Comparison of ENCODE assay signal across 20 cellular contexts in the genomic region with DNA sequence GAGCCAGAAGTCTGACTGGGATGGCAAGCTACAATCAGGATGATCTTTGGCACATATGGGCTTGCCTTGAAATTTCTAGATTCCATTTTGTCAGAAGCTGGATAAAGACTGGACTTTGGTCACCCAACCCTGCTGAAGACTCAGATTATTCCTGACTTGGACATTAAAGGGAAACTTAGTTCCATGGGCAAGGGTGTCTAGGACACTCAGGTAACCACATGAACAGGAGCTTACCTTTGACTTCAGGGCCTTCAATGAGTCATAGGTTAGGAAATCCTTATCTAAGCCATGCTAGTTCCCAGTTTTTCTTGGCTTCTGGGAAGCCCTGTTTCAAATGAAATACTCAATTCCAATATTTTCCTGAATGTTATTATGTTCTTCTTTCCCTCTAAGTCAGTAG. TPM values are rescaled to one million over a fixed set of nuclear protein-coding genes. Genes with fewer than 3 reads are reported as not detected.
DNase-seq lines count a peak whose midpoint lies in the region; ATAC-seq, FAIRE-seq and TF ChIP-seq lines count a peak whose summit lies in the region.
"Had no signal": no experiment of that assay in that cellular context is flagged by ENCODE, and none has a peak within 500 bp of the region (broad histone marks: within the 10 kb centered on the region; RNA-seq: fewer than 3 reads in every experiment).

No MANE protein-coding gene starts in this region.

- POLR2A ChIA-PET in A549 (lab: Yijun Ruan, JAX) = no interaction called here
- POLR2A ChIA-PET in activated CD4-positive, alpha-beta T cell treated with anti-CD3 and anti-CD28 coated beads, Interleukin-2, amount 10 ng/mL, durations not matched to agents 7 days and 5 days (lab: Charles Lee) = no interaction called here

- H3K36me3 ChIP-seq in hepatocyte (replicated peaks; ENCODE audit: insufficient read depth, low read depth) (no peaks in the 10 kb centered on the region), mucosa of descending colon (ENCODE audit: low read depth) (no peaks in the 10 kb centered on the region)
- H3K36me3 ChIP-seq: Peyer's patch, SJCRH30 had no signal

- no peaks in the 10 kb centered on the region for H3K36me3 Mint-ChIP-seq in effector memory CD8-positive, alpha-beta T cell (ENCODE audit: insufficient read depth)
- H3K36me3 Mint-ChIP-seq in activated CD4-positive, alpha-beta T cell treated with anti-CD3 and anti-CD28 coated beads, Interleukin-2, amount 10 ng/mL, durations not matched to agents 7 days and 5 days (ENCODE audit: low read depth) = peaks cover 2% of the 10 kb centered on the region

- TF ChIP-seq CTCF in A549 (IDR thresholded peaks at IDR 0.05) (no peak), hepatocyte (IDR thresholded peaks at IDR 0.05; ENCODE audit: poor library complexity) (no peak), mucosa of descending colon (IDR thresholded peaks at IDR 0.05) (no peak)

- no peak overlapping the region for H3K27ac Mint-ChIP-seq in effector memory CD8-positive, alpha-beta T cell
- no peak overlapping the region for H3K27ac Mint-ChIP-seq in activated CD4-positive, alpha-beta T cell treated with anti-CD3 and anti-CD28 coated beads, Interleukin-2, amount 10 ng/mL, durations not matched to agents 7 days and 5 days
- H3K27ac Mint-ChIP-seq: CD8-positive, alpha-beta memory T cell had no signal

- FAIRE-seq in A549 (lab: Jason Lieb, UNC) = no peak

- H3K27ac ChIP-seq in A549 (peak overlapping the region; percentile 25 to 47; a peak in 2 of 6 replicates), hepatocyte (peak overlapping the region; percentile 84)
- H3K27ac ChIP-seq: SJCRH30 had no signal

- H4K20me1 ChIP-seq in hepatocyte (ENCODE audit: insufficient read depth, poor library complexity, severe bottlenecking) = no peaks in the 10 kb centered on the region

- H3K9me3 Mint-ChIP-seq in effector memory CD8-positive, alpha-beta T cell = no peaks in the 10 kb centered on the region
- H3K9me3 Mint-ChIP-seq in activated CD4-positive, alpha-beta T cell treated with anti-CD3 and anti-CD28 coated beads, Interleukin-2, amount 10 ng/mL, durations not matched to agents 7 days and 5 days = peaks cover 8% of the 10 kb centered on the region

- no peak for TF ChIP-seq POLR2A in A549 (IDR thresholded peaks at IDR 0.05; ENCODE audit: low read length)

- no peak overlapping the region for H3K4me3 Mint-ChIP-seq in effector memory CD8-positive, alpha-beta T cell
- no peak overlapping the region for H3K4me3 Mint-ChIP-seq in activated CD4-positive, alpha-beta T cell treated with anti-CD3 and anti-CD28 coated beads, Interleukin-2, amount 10 ng/mL, durations not matched to agents 7 days and 5 days
- H3K4me3 Mint-ChIP-seq: CD8-positive, alpha-beta memory T cell had no signal

- no peak overlapping the region; the same call in 2 of the 3 replicates for H3K4me2 ChIP-seq in A549
- no peak overlapping the region for H3K4me2 ChIP-seq in hepatocyte

- H3K9me3 ChIP-seq in A549 (no peaks in the 10 kb centered on the region), hepatocyte (ENCODE audit: low read depth) (no peaks in the 10 kb centered on the region), mucosa of descending colon (no peaks in the 10 kb centered on the region)
- H3K9me3 ChIP-seq: Peyer's patch, SJCRH30 had no signal

- H3K79me2 ChIP-seq in hepatocyte = no peaks in the 10 kb centered on the region

- H3K4me3 ChIP-seq in A549 = no peak overlapping the region
- H3K4me3 ChIP-seq in hepatocyte = no peak overlapping the region
- H3K4me3 ChIP-seq in mucosa of descending colon = no peak overlapping the region
- H3K4me3 ChIP-seq: Peyer's patch, SJCRH30 had no signal

- peaks cover 0 to 5% of the 10 kb centered on the region in 2 donors for H3K27me3 Mint-ChIP-seq in effector memory CD8-positive, alpha-beta T cell
- H3K27me3 Mint-ChIP-seq in activated CD4-positive, alpha-beta T cell treated with anti-CD3 and anti-CD28 coated beads, Interleukin-2, amount 10 ng/mL, durations not matched to agents 7 days and 5 days = peaks cover 10% of the 10 kb centered on the region

- no peak overlapping the region for H2AFZ ChIP-seq in hepatocyte

- TF ChIP-seq EP300 in A549 (IDR thresholded peaks at IDR 0.05) = no peak

- H3K4me1 ChIP-seq in A549 = peaks cover 9% of the 10 kb centered on the region; the same call in 2 of the 3 replicates
- peaks cover 5% of the 10 kb centered on the region for H3K4me1 ChIP-seq in hepatocyte (ENCODE audit: insufficient read depth)
- no peaks in the 10 kb centered on the region for H3K4me1 ChIP-seq in mucosa of descending colon (ENCODE audit: low read depth)
- H3K4me1 ChIP-seq: Peyer's patch had no signal

- no peak for TF ChIP-seq RAD21 in A549 (conservative IDR thresholded peaks at IDR 0.05 in 1 of 2, IDR thresholded peaks at IDR 0.05 in 1 of 2)

- no peaks in the 10 kb centered on the region for H3K4me1 Mint-ChIP-seq in effector memory CD8-positive, alpha-beta T cell (ENCODE audit: low read depth in 2 of 2)
- peaks cover 3% of the 10 kb centered on the region for H3K4me1 Mint-ChIP-seq in activated CD4-positive, alpha-beta T cell treated with anti-CD3 and anti-CD28 coated beads, Interleukin-2, amount 10 ng/mL, durations not matched to agents 7 days and 5 days
- H3K4me1 Mint-ChIP-seq: CD8-positive, alpha-beta memory T cell had no signal

- H3K9me2 ChIP-seq in hepatocyte (replicated peaks; ENCODE audit: insufficient read depth) = no peaks in the 10 kb centered on the region

- intact Hi-C loops in mucosa of descending colon (cut with DNase I, micrococcal nuclease) = no loop called here

- CTCF ChIA-PET in A549 (lab: Yijun Ruan, JAX) = interaction anchor here (1.1 kb wide), 1 partner anchor 41 kb away, joined by 3 read pairs; no protein-coding TSS in a partner anchor
- CTCF ChIA-PET in activated CD4-positive, alpha-beta T cell treated with anti-CD3 and anti-CD28 coated beads, Interleukin-2, amount 10 ng/mL, durations not matched to agents 7 days and 5 days (lab: Charles Lee) = interaction anchor here (0.6 to 1.3 kb wide), 5 partner anchors 9 to 450 kb away, joined by 3 to 5 read pairs (median 3); no protein-coding TSS in a partner anchor

- DNase-seq in A549 (ENCODE audit: low read depth in 1 of 2, low spot score in 1 of 2) (no peak), LoVo (ENCODE audit: low spot score) (peak; percentile 73), hepatocyte (ENCODE audit: low spot score) (peak; percentile 50), mucosa of descending colon (peak in 1 of 3 donors; percentile 31)
- DNase-seq in effector memory CD8-positive, alpha-beta T cell = no peak
- DNase-seq in activated CD4-positive, alpha-beta T cell treated with anti-CD3 and anti-CD28 coated beads, Interleukin-2, amount 10 ng/mL, durations not matched to agents 7 days and 5 days = no peak
- DNase-seq in stimulated activated CD4-positive, alpha-beta T cell treated with anti-CD3 and anti-CD28 coated beads, Interleukin-1b, Interleukin-23, amount 100 ng/mL, for 48 hours = no peak
- DNase-seq: 8988T; AML-193; C1 segment of cervical spinal cord; CD8-positive, alpha-beta memory T cell; GDM1; KBM-7; NCI-H1092 treated with DMSO at 0.1 percent for 48 hours; NCI-H1436 treated with DMSO at 0.1 percent for 48 hours; NCI-H1930; NCI-H510A; Peyer's patch; SJCRH30 had no signal

- ATAC-seq in A549 (no peak), mucosa of descending colon (peak; percentile 96), HG03521 (IDR thresholded peaks at IDR 0.05; ENCODE audit: unreplicated experiment) (no peak)
- no peak for ATAC-seq in effector memory CD8-positive, alpha-beta T cell (replicated peaks)

- no peaks in the 10 kb centered on the region for H3K27me3 ChIP-seq in hepatocyte
- H3K27me3 ChIP-seq: Peyer's patch, SJCRH30 had no signal

TF ChIP-seq in A549, 52 proteins besides CTCF, POLR2A, EP300 and RAD21 (continues in another document):
- no peak for TF ChIP-seq ZC3H11A (IDR thresholded peaks at IDR 0.05)
- TF ChIP-seq, protein P1, sequence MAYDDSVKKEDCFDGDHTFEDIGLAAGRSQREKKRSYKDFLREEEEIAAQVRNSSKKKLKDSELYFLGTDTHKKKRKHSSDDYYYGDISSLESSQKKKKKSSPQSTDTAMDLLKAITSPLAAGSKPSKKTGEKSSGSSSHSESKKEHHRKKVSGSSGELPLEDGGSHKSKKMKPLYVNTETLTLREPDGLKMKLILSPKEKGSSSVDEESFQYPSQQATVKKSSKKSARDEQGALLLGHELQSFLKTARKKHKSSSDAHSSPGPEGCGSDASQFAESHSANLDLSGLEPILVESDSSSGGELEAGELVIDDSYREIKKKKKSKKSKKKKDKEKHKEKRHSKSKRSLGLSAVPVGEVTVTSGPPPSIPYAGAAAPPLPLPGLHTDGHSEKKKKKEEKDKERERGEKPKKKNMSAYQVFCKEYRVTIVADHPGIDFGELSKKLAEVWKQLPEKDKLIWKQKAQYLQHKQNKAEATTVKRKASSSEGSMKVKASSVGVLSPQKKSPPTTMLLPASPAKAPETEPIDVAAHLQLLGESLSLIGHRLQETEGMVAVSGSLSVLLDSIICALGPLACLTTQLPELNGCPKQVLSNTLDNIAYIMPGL (CRISPR knock-in tag; IDR thresholded peaks at IDR 0.05; ENCODE audit: borderline replicate concordance) = no peak
- TF ChIP-seq, protein P2, sequence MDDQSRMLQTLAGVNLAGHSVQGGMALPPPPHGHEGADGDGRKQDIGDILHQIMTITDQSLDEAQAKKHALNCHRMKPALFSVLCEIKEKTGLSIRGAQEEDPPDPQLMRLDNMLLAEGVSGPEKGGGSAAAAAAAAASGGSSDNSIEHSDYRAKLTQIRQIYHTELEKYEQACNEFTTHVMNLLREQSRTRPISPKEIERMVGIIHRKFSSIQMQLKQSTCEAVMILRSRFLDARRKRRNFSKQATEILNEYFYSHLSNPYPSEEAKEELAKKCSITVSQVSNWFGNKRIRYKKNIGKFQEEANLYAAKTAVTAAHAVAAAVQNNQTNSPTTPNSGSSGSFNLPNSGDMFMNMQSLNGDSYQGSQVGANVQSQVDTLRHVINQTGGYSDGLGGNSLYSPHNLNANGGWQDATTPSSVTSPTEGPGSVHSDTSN (IDR thresholded peaks at IDR 0.05) = no peak
- TF ChIP-seq HEYL (CRISPR knock-in tag; IDR thresholded peaks at IDR 0.05) = no peak

RNA-seq across cellular contexts. Expression of a gene that starts 28.5 kb away (rescaled TPM):
- polyA plus RNA-seq in A549 (2011; rRNA removed) (48.7 and 54.9 TPM in 2 replicates), A549 (2017; fragmentation: RNase III; extraction: RNeasy Plus Mini Kit Qiagen cat#74134 plus additional on column Dnase treatment) (29.8 to 33.2 TPM (median 31.2 TPM) in 3 replicates), hepatocyte (78.8 and 83.6 TPM in 2 replicates)
- polyA plus RNA-seq in A549 (2012; cell fraction: cytosol; rRNA removed) = 8.9 and 10.3 TPM in 2 replicates
- polyA plus RNA-seq in A549 (2012; cell fraction: nucleus; rRNA removed) = 7.4 and 9.9 TPM in 2 replicates
- polyA minus RNA-seq in A549 (2011; rRNA and poly(A)+ RNA removed) = 24.3 and 33.7 TPM in 2 replicates
- total RNA-seq in hepatocyte (123 and 127 TPM in 2 replicates), mucosa of descending colon (100 to 1,000 TPM in 1 of 3 donors, 10 to 100 TPM in 2; 77.1 to 133 (median 97.6) TPM)
- 10 to 100 TPM; 18.7 to 21.1 TPM for total RNA-seq in activated CD4-positive, alpha-beta T cell treated with anti-CD3 and anti-CD28 coated beads, Interleukin-2, amount 10 ng/mL, durations not matched to agents 7 days and 5 days

Comparison
In these comparisons a context has a peak if more than half of its experiments do, and no peak if none do; other contexts are left out.
1. DNase-seq: peak in LoVo (single experiment) and hepatocyte (single experiment); none in A549 (0 of 2), effector memory CD8-positive, alpha-beta T cell (0 of 3), activated CD4-positive, alpha-beta T cell treated with anti-CD3 and anti-CD28 coated beads, Interleukin-2, amount 10 ng/mL, durations not matched to agents 7 days and 5 days (single experiment) and stimulated activated CD4-positive, alpha-beta T cell treated with anti-CD3 and anti-CD28 coated beads, Interleukin-1b, Interleukin-23, amount 100 ng/mL, for 48 hours (single experiment).